Comparison of ENCODE assay signal across 14 cellular contexts in genomic region chr7:134875867-134876266, GRCh38.
A peak's percentile ranks its signal among the peaks of the same experiment; 100 is the strongest.
DNase-seq lines count a peak whose midpoint lies in the region; ATAC-seq and TF ChIP-seq lines count a peak whose summit lies in the region.
"Had no signal": no experiment of that assay in that cellular context is flagged by ENCODE, and none has a peak within 500 bp of the region (broad histone marks: within the 10 kb centered on the region; RNA-seq: fewer than 3 reads in every experiment).

No MANE protein-coding gene starts in this region.

- H3K27ac ChIP-seq in gastrocnemius medialis = peak overlapping the region; percentile 11 to 63 (median 30)

- no peaks in the 10 kb centered on the region for H3K27me3 ChIP-seq in gastrocnemius medialis
- H3K27me3 ChIP-seq: Peyer's patch had no signal

- no peak overlapping the region for H3K4me3 ChIP-seq in AG10803 (ENCODE audit: low read length)
- H3K4me3 ChIP-seq in fibroblast of pulmonary artery (replicated peaks; ENCODE audit: low read depth, low read length) = no peak overlapping the region
- H3K4me3 ChIP-seq in gastrocnemius medialis = no peak overlapping the region
- H3K4me3 ChIP-seq: Peyer's patch had no signal

- no peak for TF ChIP-seq POLR2A in gastrocnemius medialis (IDR thresholded peaks at IDR 0.05)

- no peaks in the 10 kb centered on the region for H3K36me3 ChIP-seq in gastrocnemius medialis
- H3K36me3 ChIP-seq: Peyer's patch had no signal

- TF ChIP-seq CTCF in AG10803 (conservative IDR thresholded peaks at IDR 0.05; ENCODE audit: low read length) (no peak), fibroblast of pulmonary artery (IDR thresholded peaks at IDR 0.05; ENCODE audit: low read length, missing control alignments) (no peak), gastrocnemius medialis (IDR thresholded peaks at IDR 0.05 in 4 of 5, conservative IDR thresholded peaks at IDR 0.05 in 1 of 5) (no peak)

- DNase-seq in AG10803 (ENCODE audit: low read depth) = peak; percentile 64
- peak; percentile 67 for DNase-seq in fibroblast of pulmonary artery (ENCODE audit: low read depth)
- DNase-seq in gastrocnemius medialis = no peak
- no peak for DNase-seq in posterior vena cava (ENCODE audit: low spot score)
- no peak for DNase-seq in SHP77 (lab: John Stamatoyannopoulos, UW)
- DNase-seq: left ventricle myocardium superior; naive thymus-derived CD4-positive, alpha-beta T cell; NCI-H748 treated with DMSO at 0.1 percent for 48 hours; Peyer's patch; T-cell had no signal

- ATAC-seq in SK-N-SH treated with all-trans-retinoic acid at 6 μM for 48 hours (peak; percentile 75), gastrocnemius medialis (peak; percentile 60 to 69), HG02798 (IDR thresholded peaks at IDR 0.05; ENCODE audit: poor library complexity, unreplicated experiment) (no peak), HG02623 (IDR thresholded peaks at IDR 0.05; ENCODE audit: unreplicated experiment) (no peak)
- ATAC-seq: left ventricle myocardium superior; naive thymus-derived CD4-positive, alpha-beta T cell; T-cell; WTC11 had no signal

- peaks cover 0 to 4% of the 10 kb centered on the region in 2 donors for H3K4me1 ChIP-seq in gastrocnemius medialis

- in situ Hi-C loops in gastrocnemius medialis (cut with MboI; ENCODE audit: low sequenced_read_pairs in 4 of 4) = no loop called here

- intact Hi-C loops in gastrocnemius medialis (cut with DNase I; ENCODE audit: low total_unique reads) = no loop called here
- intact Hi-C loops in posterior vena cava (cut with DNase I) = no loop called here

- no peaks in the 10 kb centered on the region for H3K9me3 ChIP-seq in gastrocnemius medialis
- H3K9me3 ChIP-seq: Peyer's patch had no signal

TF ChIP-seq in SK-N-SH treated with all-trans-retinoic acid at 6 μM for 48 hours, 23 proteins besides CTCF, POLR2A, EP300 and RAD21:
- TF ChIP-seq RARB (CRISPR knock-in tag; IDR thresholded peaks at IDR 0.05) = no peak
- peak; percentile 70; the same call in 1 of the 2 replicates for TF ChIP-seq TOX (CRISPR knock-in tag; IDR thresholded peaks at IDR 0.05; ENCODE audit: borderline replicate concordance)

Comparison
In these comparisons a context has a peak if more than half of its experiments do, and no peak if none do; other contexts are left out.
1. DNase-seq: peak in AG10803 (single experiment) and fibroblast of pulmonary artery (single experiment); none in gastrocnemius medialis (0 of 2), posterior vena cava (single experiment) and SHP77 (0 of 2).
2. ATAC-seq: peak in SK-N-SH treated with all-trans-retinoic acid at 6 μM for 48 hours (single experiment) and gastrocnemius medialis (2 of 2); none in HG02798 (single experiment) and HG02623 (single experiment).